In the genomic region with DNA sequence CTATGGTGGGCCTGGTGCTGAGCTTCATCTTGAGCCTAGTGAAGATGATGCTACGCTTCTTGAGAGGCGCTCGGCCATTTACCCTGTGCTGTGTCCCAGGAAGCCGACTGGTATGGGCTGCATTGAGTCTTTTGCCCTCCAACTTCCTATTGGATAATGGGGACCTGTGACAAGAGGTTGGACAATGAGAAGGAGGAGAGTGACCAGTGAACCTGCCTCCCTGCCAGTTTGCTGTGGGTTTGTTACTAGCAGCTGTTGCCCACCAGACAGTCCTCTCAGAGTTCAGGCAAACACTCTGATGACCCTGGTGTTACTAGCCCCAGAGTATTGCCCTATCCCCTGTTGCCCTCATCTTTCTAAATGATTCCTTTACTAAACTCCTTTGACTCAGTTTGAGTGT, we compare ENCODE assay signal across 30 cellular contexts.
"Had no signal": no experiment of that assay in that cellular context is flagged by ENCODE, and none has a peak within 500 bp of the region (broad histone marks: within the 10 kb centered on the region; RNA-seq: fewer than 3 reads in every experiment).

No MANE protein-coding gene starts in this region.

- H3K9me3 ChIP-seq: body of pancreas, MG63 had no signal

- H3K27ac Mint-ChIP-seq: activated CD4-positive, alpha-beta T cell treated with anti-CD3 and anti-CD28 coated beads, Interleukin-2, amount 10 ng/mL, durations not matched to agents 24 days and 14 days; activated CD8-positive, alpha-beta T cell treated with anti-CD3 and anti-CD28 coated beads for 36 hours; activated naive CD8-positive, alpha-beta T cell treated with anti-CD3 and anti-CD28 coated beads for 36 hours; activated T-cell treated with anti-CD3 and anti-CD28 coated beads, Interleukin-2, amount 50 U/mL, for 72 hours; activated T-helper 17 cell treated with anti-CD3 and anti-CD28 coated beads, Interleukin-2, amount 50 U/mL, for 72 hours had no signal

- H3K36me3 ChIP-seq: MG63 had no signal

- ATAC-seq: activated CD8-positive, alpha-beta T cell treated with anti-CD3 and anti-CD28 coated beads for 36 hours; activated T-cell treated with anti-CD3 and anti-CD28 coated beads, Interleukin-2, amount 50 U/mL, for 72 hours; activated T-helper 17 cell treated with anti-CD3 and anti-CD28 coated beads, Interleukin-2, amount 50 U/mL, for 72 hours; body of pancreas had no signal

- H3K27me3 ChIP-seq: body of pancreas had no signal

- H3K4me3 ChIP-seq: body of pancreas, MG63, PC-9, SK-N-MC had no signal

- H3K9me3 Mint-ChIP-seq: activated CD4-positive, alpha-beta T cell treated with anti-CD3 and anti-CD28 coated beads, Interleukin-2, amount 10 ng/mL, durations not matched to agents 24 days and 14 days; activated CD8-positive, alpha-beta T cell treated with anti-CD3 and anti-CD28 coated beads for 36 hours; activated naive CD8-positive, alpha-beta T cell treated with anti-CD3 and anti-CD28 coated beads for 36 hours; activated T-cell treated with anti-CD3 and anti-CD28 coated beads, Interleukin-2, amount 50 U/mL, for 72 hours; activated T-helper 17 cell treated with anti-CD3 and anti-CD28 coated beads, Interleukin-2, amount 50 U/mL, for 72 hours had no signal

- H3K4me1 ChIP-seq: body of pancreas had no signal

- H3K27ac ChIP-seq: body of pancreas, PC-9, RWPE1, SK-N-MC had no signal

- H3K36me3 Mint-ChIP-seq: activated naive CD8-positive, alpha-beta T cell treated with anti-CD3 and anti-CD28 coated beads for 36 hours had no signal

- H3K4me3 Mint-ChIP-seq: activated CD4-positive, alpha-beta T cell treated with anti-CD3 and anti-CD28 coated beads, Interleukin-2, amount 10 ng/mL, durations not matched to agents 24 days and 14 days; activated CD8-positive, alpha-beta T cell treated with anti-CD3 and anti-CD28 coated beads for 36 hours; activated naive CD8-positive, alpha-beta T cell treated with anti-CD3 and anti-CD28 coated beads for 36 hours; activated T-cell treated with anti-CD3 and anti-CD28 coated beads, Interleukin-2, amount 50 U/mL, for 72 hours; activated T-helper 17 cell treated with anti-CD3 and anti-CD28 coated beads, Interleukin-2, amount 50 U/mL, for 72 hours had no signal

- H3K4me1 Mint-ChIP-seq: activated CD4-positive, alpha-beta T cell treated with anti-CD3 and anti-CD28 coated beads, Interleukin-2, amount 10 ng/mL, durations not matched to agents 24 days and 14 days; activated naive CD8-positive, alpha-beta T cell treated with anti-CD3 and anti-CD28 coated beads for 36 hours; activated T-helper 17 cell treated with anti-CD3 and anti-CD28 coated beads, Interleukin-2, amount 50 U/mL, for 72 hours had no signal

- DNase-seq: activated CD4-positive, alpha-beta T cell treated with anti-CD3 and anti-CD28 coated beads, Interleukin-2, amount 10 ng/mL, durations not matched to agents 24 days and 14 days; activated CD4-positive, alpha-beta T cell treated with anti-CD3 and anti-CD28 coated beads, Interleukin-2, amount 50 U/mL, for 4 hours; activated CD8-positive, alpha-beta T cell treated with anti-CD3 and anti-CD28 coated beads for 36 hours; activated effector memory CD4-positive, alpha-beta T cell treated with anti-CD3 and anti-CD28 coated beads, Interleukin-2, amount 50 U/mL, for 16 hours; activated naive CD4-positive, alpha-beta T cell; activated naive CD4-positive, alpha-beta T cell treated with anti-CD3 and anti-CD28 coated beads, Interleukin-2, amount 50 U/mL, for 16 hours; activated naive CD8-positive, alpha-beta T cell treated with anti-CD3 and anti-CD28 coated beads for 36 hours; activated T-cell treated with anti-CD3 and anti-CD28 coated beads, Interleukin-2, amount 50 U/mL, for 1 hour; activated T-cell treated with anti-CD3 and anti-CD28 coated beads, Interleukin-2, amount 50 U/mL, for 72 hours; amniotic stem cell; body of pancreas; caudate nucleus; Karpas-422; KBM-7; MG63; NCI-H1048; NCI-H1105 treated with DMSO at 0.1 percent for 48 hours; NCI-H1436; NCI-H1694; NCI-H2029; NCI-H510A; NCI-H526; NCI-H748 treated with DMSO at 0.1 percent for 48 hours; NK-92 treated with Interleukin-12 subunit alpha and Interleukin-12 subunit beta, amount 100 ng/mL, for 24 hours; PC-9; Right ventricle myocardium superior; T1000 had no signal
